8 cellular contexts compared by ENCODE assay signal in genomic region chr11:77993902-77994301, GRCh38. TPM values are rescaled to one million over a fixed set of nuclear protein-coding genes. Genes with fewer than 3 reads are reported as not detected.
DNase-seq lines count a peak whose midpoint lies in the region; ATAC-seq, FAIRE-seq and TF ChIP-seq lines count a peak whose summit lies in the region.

No MANE protein-coding gene starts in this region.

- H3K4me3 ChIP-seq in OCI-LY3 (ENCODE audit: low read length) (peak overlapping the region; percentile 79), endothelial cell of umbilical vein (replicated peaks in 1 of 3; ENCODE audit: insufficient read depth in 1 of 3, low read depth in 1 of 3, low read length in 3 of 3) (peak overlapping the region; percentile 75 to 99 (median 95)), pancreas (peak overlapping the region; percentile 45 to 74 (median 57))

- H3K27ac ChIP-seq in OCI-LY3 (ENCODE audit: low read length), result peak overlapping the region; percentile 46; the same call in 1 of the 2 replicates
- peak overlapping the region; percentile 36 for H3K27ac ChIP-seq in endothelial cell of umbilical vein (ENCODE audit: insufficient read depth, low read depth, low read length)
- peak overlapping the region in 2 of 4 donors; percentile 73 to 87 for H3K27ac ChIP-seq in pancreas

- H2AFZ ChIP-seq in OCI-LY3 (ENCODE audit: low read depth, low read length) (0 out of 2 replicates have a peak overlapping the region, but pooled peaks have one; percentile 27), endothelial cell of umbilical vein (ENCODE audit: low read depth, low read length) (peak overlapping the region; percentile 88)

- H3K4me1 ChIP-seq in OCI-LY3 (ENCODE audit: low read length), result peaks cover 18% of the 10 kb centered on the region
- peaks cover 15% of the 10 kb centered on the region for H3K4me1 ChIP-seq in endothelial cell of umbilical vein (ENCODE audit: control insufficient read depth, extremely low read depth, insufficient read depth, low read length)
- peaks cover 0 to 14% (median 0%) of the 10 kb centered on the region in 3 donors for H3K4me1 ChIP-seq in pancreas

- H4K20me1 ChIP-seq in OCI-LY3 (ENCODE audit: insufficient read depth, low read length) (no peaks in the 10 kb centered on the region), endothelial cell of umbilical vein (replicated peaks; ENCODE audit: control insufficient read depth, extremely low read depth, insufficient read depth, low read length) (no peaks in the 10 kb centered on the region)

- 2 to 3% methylated on average over 11 of the region's 11 CpGs for WGBS in pancreas, 2 donors

- H3K9ac ChIP-seq in OCI-LY3 (ENCODE audit: low read length) (peak overlapping the region; percentile 79), endothelial cell of umbilical vein (replicated peaks; ENCODE audit: extremely low read depth, insufficient read depth, low read length) (peak overlapping the region; percentile 89)

- H3K27me3 ChIP-seq in OCI-LY3 (ENCODE audit: low read depth, low read length) (no peaks in the 10 kb centered on the region), endothelial cell of umbilical vein (ENCODE audit: control insufficient read depth in 2 of 2, insufficient read depth in 2 of 2, low read length in 2 of 2) (no peaks in the 10 kb centered on the region), pancreas (no peaks in the 10 kb centered on the region)

- POLR2A ChIA-PET in endothelial cell of umbilical vein (lab: Charles Lee), result interaction anchor here (0.6 to 1.2 kb wide), 2 partner anchors 47 to 174 kb away, joined by 3 to 4 read pairs; no protein-coding TSS in a partner anchor

- intact Hi-C loops in endothelial cell of umbilical vein (cut with micrococcal nuclease) (loop anchor here (1.0 to 2.0 kb wide), 3 partner anchors 37 to 567 kb away; partner anchors contain the start of gene AAMDC), pancreas (cut with DNase I) (no loop called here)

- H3K4me2 ChIP-seq in OCI-LY3 (ENCODE audit: low read length) (peak overlapping the region; percentile 82), endothelial cell of umbilical vein (ENCODE audit: insufficient read depth, low read length) (peak overlapping the region; percentile 97)

- peaks cover 16% of the 10 kb centered on the region for H3K79me2 ChIP-seq in OCI-LY3 (ENCODE audit: low read length)
- H3K79me2 ChIP-seq in endothelial cell of umbilical vein (ENCODE audit: control insufficient read depth, insufficient read depth, low read length), result peaks cover 18% of the 10 kb centered on the region

- no peak for TF ChIP-seq POLR2A in endothelial cell of umbilical vein (IDR thresholded peaks at IDR 0.05; ENCODE audit: low read depth, low read length)

- TSS peak; percentile 66 for BruUV-seq in endothelial cell of umbilical vein (replicated peaks; lab: Mats Ljungman, UMichigan)

- H3K9me1 ChIP-seq in endothelial cell of umbilical vein (replicated peaks; ENCODE audit: control insufficient read depth, extremely low read depth, insufficient read depth, low read length), result no peaks in the 10 kb centered on the region

- dilution Hi-C loops in endothelial cell of umbilical vein (cut with MboI; ENCODE audit: extremely low pct_ligation_motif_present, low sequenced_read_pairs), result no loop called here

- peak; percentile 21 for DNase-seq in ELF-1 (ENCODE audit: low read depth, low spot score)
- no peak for DNase-seq in endothelial cell of umbilical vein (ENCODE audit: low read depth, low spot score)
- DNase-seq in pancreas, result no peak
- DNase-seq in HuH-7 (ENCODE audit: low spot score), result no peak

- CTCF ChIA-PET in endothelial cell of umbilical vein (lab: Charles Lee), result interaction anchor here (1.1 to 1.6 kb wide), 5 partner anchors 9 to 570 kb away, joined by 3 to 20 read pairs (median 4); no protein-coding TSS in a partner anchor

- TF ChIP-seq CTCF in OCI-LY3 (IDR thresholded peaks at IDR 0.05; ENCODE audit: low read depth, low read length) (no peak), endothelial cell of umbilical vein (IDR thresholded peaks at IDR 0.05; ENCODE audit: extremely low read depth in 1 of 2, insufficient read depth in 1 of 2, low read depth in 1 of 2, low read length in 2 of 2) (no peak), pancreas (IDR thresholded peaks at IDR 0.05) (no peak)

- no peak for ATAC-seq in pancreas
- ATAC-seq in HG03460 (IDR thresholded peaks at IDR 0.05; ENCODE audit: unreplicated experiment), result no peak
- ATAC-seq in GM18868 (IDR thresholded peaks at IDR 0.05; ENCODE audit: unreplicated experiment), result no peak
- ATAC-seq in HG03108 (IDR thresholded peaks at IDR 0.05; ENCODE audit: unreplicated experiment), result no peak

- H3K9me3 ChIP-seq in OCI-LY3 (ENCODE audit: insufficient read depth, low read length), result no peaks in the 10 kb centered on the region
- no peaks in the 10 kb centered on the region for H3K9me3 ChIP-seq in endothelial cell of umbilical vein (replicated peaks; ENCODE audit: control insufficient read depth, insufficient read depth, low read length)
- H3K9me3 ChIP-seq in pancreas, result no peaks in the 10 kb centered on the region

- peaks cover 3% of the 10 kb centered on the region for H3K36me3 ChIP-seq in OCI-LY3 (replicated peaks; ENCODE audit: low read depth, low read length)
- H3K36me3 ChIP-seq in endothelial cell of umbilical vein (ENCODE audit: control insufficient read depth in 2 of 2, extremely low read depth in 1 of 2, insufficient read depth in 2 of 2, low read length in 2 of 2), result peaks cover 2% of the 10 kb centered on the region in 2 experiments
- peaks cover 0 to 17% (median 0%) of the 10 kb centered on the region in 3 donors for H3K36me3 ChIP-seq in pancreas

- FAIRE-seq in endothelial cell of umbilical vein (lab: Jason Lieb, UNC) (no peak), pancreas (lab: Jason Lieb, UNC) (no peak)

TF ChIP-seq in endothelial cell of umbilical vein, 7 proteins besides CTCF, POLR2A, EP300 and RAD21:
- TF ChIP-seq MAX (IDR thresholded peaks at IDR 0.05; ENCODE audit: insufficient read depth, insufficient read length), result no peak
- no peak for TF ChIP-seq FOS (IDR thresholded peaks at IDR 0.05; ENCODE audit: borderline replicate concordance, insufficient read depth, low read length)
- TF ChIP-seq GATA2 (IDR thresholded peaks at IDR 0.05; ENCODE audit: insufficient read depth, insufficient read length, low read depth, low read length), result no peak
- no peak for TF ChIP-seq JUN (IDR thresholded peaks at IDR 0.05; ENCODE audit: borderline replicate concordance, insufficient read depth, insufficient read length, low read depth)
- TF ChIP-seq EZH2 (IDR thresholded peaks at IDR 0.05; ENCODE audit: borderline replicate concordance, low read depth, low read length, severe bottlenecking), result no peak
- TF ChIP-seq MYC (IDR thresholded peaks at IDR 0.05; ENCODE audit: low read depth, low read length), result no peak
- no peak for TF ChIP-seq POLR2AphosphoS5 (IDR thresholded peaks at IDR 0.05; ENCODE audit: insufficient read depth, low read depth, low read length)

RNA-seq across cellular contexts. Expression of gene INTS4, which starts 0.6 kb away (rescaled TPM):
- 37.8 and 39.2 TPM in 2 replicates for total RNA-seq in endothelial cell of umbilical vein
- 28.0 and 29.2 TPM in 2 replicates for polyA plus RNA-seq in endothelial cell of umbilical vein
- polyA plus RNA-seq in endothelial cell of umbilical vein (2011; cell fraction: cytosol; rRNA removed), result 21.8 and 24.2 TPM in 2 replicates
- 103 and 111 TPM in 2 replicates for polyA plus RNA-seq in endothelial cell of umbilical vein (2011; cell fraction: nucleus; rRNA removed)
- polyA plus RNA-seq in endothelial cell of umbilical vein (2012), result 27.5 and 27.8 TPM in 2 replicates
- 44.2 and 46.8 TPM in 2 replicates for polyA minus RNA-seq in endothelial cell of umbilical vein
- polyA minus RNA-seq in endothelial cell of umbilical vein (2011; cell fraction: cytosol; rRNA and poly(A)+ RNA removed), result 18.3 TPM
- polyA minus RNA-seq in endothelial cell of umbilical vein (2011; cell fraction: nucleus; rRNA and poly(A)+ RNA removed), result 68.0 and 97.6 TPM in 2 replicates
- total RNA-seq in pancreas, result 10 to 100 TPM; 15.9 to 26.8 (median 17.9) TPM
- 10 to 100 TPM; 17.8 to 27.1 TPM for polyA plus RNA-seq in pancreas

RNA-seq across cellular contexts. Expression of gene KCTD14, which starts 29.2 kb away (rescaled TPM):
- total RNA-seq in endothelial cell of umbilical vein (1.1 and 1.8 TPM in 2 replicates), pancreas (10 to 100 TPM; 11.9 to 20.7 (median 13.9) TPM)
- polyA plus RNA-seq in endothelial cell of umbilical vein (0.57 and 0.64 TPM in 2 replicates), pancreas (1 to 10 TPM; 7.0 to 8.2 TPM)
- polyA plus RNA-seq in endothelial cell of umbilical vein (2011; cell fraction: cytosol; rRNA removed), result 0.90 and 0.97 TPM in 2 replicates
- polyA plus RNA-seq in endothelial cell of umbilical vein (2011; cell fraction: nucleus; rRNA removed), result 0.30 and 0.31 TPM in 2 replicates
- polyA plus RNA-seq in endothelial cell of umbilical vein (2012), result 0.61 and 0.70 TPM in 2 replicates
- polyA minus RNA-seq in endothelial cell of umbilical vein, result 0.46 and 0.47 TPM in 2 replicates
- not detected for polyA minus RNA-seq in endothelial cell of umbilical vein (2011; cell fraction: cytosol; rRNA and poly(A)+ RNA removed)
- polyA minus RNA-seq in endothelial cell of umbilical vein (2011; cell fraction: nucleus; rRNA and poly(A)+ RNA removed), result 0.34 TPM in 1 of 2 replicates, not detected in the other
